ENCODE assay signal across 41 cellular contexts in genomic region chr2:74606927-74607326, GRCh38. TPM values are rescaled to one million over a fixed set of nuclear protein-coding genes. Genes with fewer than 3 reads are reported as not detected.
"Had no signal": no experiment of that assay in that cellular context is flagged by ENCODE, and none has a peak within 500 bp of the region (broad histone marks: within the 10 kb centered on the region; RNA-seq: fewer than 3 reads in every experiment).

No MANE protein-coding gene starts in this region.

- H3K9me3 ChIP-seq: adrenal gland, ascending aorta, body of pancreas, breast epithelium had no signal

- H3K27me3 ChIP-seq: adrenal gland, ascending aorta, body of pancreas, breast epithelium had no signal

- H3K4me3 ChIP-seq: adrenal gland, ascending aorta, body of pancreas, breast epithelium, cardiac muscle cell had no signal

- H3K27ac Mint-ChIP-seq: activated naive CD4-positive, alpha-beta T cell treated with anti-CD3 and anti-CD28 coated beads for 36 hours; activated naive CD4-positive, alpha-beta T cell treated with anti-CD3 and anti-CD28 coated beads, Interleukin-2, amount 10 ng/mL, durations not matched to agents 7 days and 5 days; activated naive CD4-positive, alpha-beta T cell treated with anti-CD3 and anti-CD28 coated beads, Interleukin-2, amount 50 U/mL, for 24 hours; activated naive CD4-positive, alpha-beta T cell treated with anti-CD3 and anti-CD28 coated beads, Interleukin-2, amount 50 U/mL, for 72 hours; activated naive CD8-positive, alpha-beta T cell; activated naive CD8-positive, alpha-beta T cell treated with anti-CD3 and anti-CD28 coated beads for 36 hours; activated naive CD8-positive, alpha-beta T cell treated with anti-CD3 and anti-CD28 coated beads, Interleukin-2, amount 10 ng/mL, durations not matched to agents 7 days and 5 days; activated naive CD8-positive, alpha-beta T cell treated with anti-CD3 and anti-CD28 coated beads, Interleukin-2, amount 50 U/mL, for 24 hours; activated T-cell treated with anti-CD3 and anti-CD28 coated beads, Interleukin-2, amount 50 U/mL, for 24 hours; activated T-cell treated with anti-CD3 and anti-CD28 coated beads, Interleukin-2, amount 50 U/mL, for 72 hours; activated T-helper 1 cell treated with anti-CD3 and anti-CD28 coated beads, Interleukin-12 subunit alpha, Interleukin-12 subunit beta, Interleukin-2, Interleukin-4 antibody, amounts not matched to agents 30 ng/mL and 10 ng/mL and 1 ng/mL, durations not matched to agents 14 hours and 24 hours and 36 hours; activated T-helper 17 cell treated with anti-CD3 and anti-CD28 coated beads, Interleukin-2, amount 50 U/mL, for 72 hours; activated T-helper 2 cell treated with anti-CD3 and anti-CD28 coated beads, Interferon-gamma antibody, Interleukin-2, Interleukin-4, amounts not matched to agents 10 μg/mL and 5 μg/mL and 100 μg/mL, durations not matched to agents 14 hours and 24 hours and 36 hours; brain had no signal

- H3K4me3 Mint-ChIP-seq: activated naive CD4-positive, alpha-beta T cell treated with anti-CD3 and anti-CD28 coated beads for 36 hours; activated naive CD4-positive, alpha-beta T cell treated with anti-CD3 and anti-CD28 coated beads, Interleukin-2, amount 10 ng/mL, durations not matched to agents 7 days and 5 days; activated naive CD4-positive, alpha-beta T cell treated with anti-CD3 and anti-CD28 coated beads, Interleukin-2, amount 50 U/mL, for 24 hours; activated naive CD8-positive, alpha-beta T cell; activated naive CD8-positive, alpha-beta T cell treated with anti-CD3 and anti-CD28 coated beads for 36 hours; activated naive CD8-positive, alpha-beta T cell treated with anti-CD3 and anti-CD28 coated beads, Interleukin-2, amount 10 ng/mL, durations not matched to agents 7 days and 5 days; activated naive CD8-positive, alpha-beta T cell treated with anti-CD3 and anti-CD28 coated beads, Interleukin-2, amount 50 U/mL, for 24 hours; activated T-cell treated with anti-CD3 and anti-CD28 coated beads, Interleukin-2, amount 50 U/mL, for 24 hours; activated T-cell treated with anti-CD3 and anti-CD28 coated beads, Interleukin-2, amount 50 U/mL, for 4 hours; activated T-cell treated with anti-CD3 and anti-CD28 coated beads, Interleukin-2, amount 50 U/mL, for 72 hours; activated T-helper 1 cell treated with anti-CD3 and anti-CD28 coated beads, Interleukin-12 subunit alpha, Interleukin-12 subunit beta, Interleukin-2, Interleukin-4 antibody, amounts not matched to agents 30 ng/mL and 10 ng/mL and 1 ng/mL, durations not matched to agents 14 hours and 24 hours and 36 hours; activated T-helper 17 cell treated with anti-CD3 and anti-CD28 coated beads, Interleukin-2, amount 50 U/mL, for 72 hours; brain; central memory CD8-positive, alpha-beta T cell had no signal

- H3K4me1 Mint-ChIP-seq: activated naive CD4-positive, alpha-beta T cell treated with anti-CD3 and anti-CD28 coated beads, Interleukin-2, amount 50 U/mL, for 24 hours; activated naive CD8-positive, alpha-beta T cell treated with anti-CD3 and anti-CD28 coated beads for 36 hours; brain had no signal

- H3K27ac ChIP-seq: adrenal gland, ascending aorta, body of pancreas, brain microvascular endothelial cell, breast epithelium, cardiac muscle cell had no signal

- DNase-seq: activated effector memory CD4-positive, alpha-beta T cell treated with anti-CD3 and anti-CD28 coated beads, Interleukin-2, amount 50 U/mL, for 16 hours; activated effector memory CD4-positive, alpha-beta T cell treated with Interleukin-2 at 50 U/mL for 16 hours; activated gamma-delta T cell; activated gamma-delta T cell treated with Interleukin-2 at 50 U/mL for 16 hours; activated naive CD4-positive, alpha-beta T cell; activated naive CD4-positive, alpha-beta T cell treated with anti-CD3 and anti-CD28 coated beads for 36 hours; activated naive CD4-positive, alpha-beta T cell treated with anti-CD3 and anti-CD28 coated beads, Interleukin-2, amount 10 ng/mL, durations not matched to agents 7 days and 5 days; activated naive CD4-positive, alpha-beta T cell treated with anti-CD3 and anti-CD28 coated beads, Interleukin-2, amount 50 U/mL, for 16 hours; activated naive CD4-positive, alpha-beta T cell treated with Interleukin-2 at 50 U/mL for 16 hours; activated naive CD8-positive, alpha-beta T cell treated with anti-CD3 and anti-CD28 coated beads for 36 hours; activated naive CD8-positive, alpha-beta T cell treated with anti-CD3 and anti-CD28 coated beads, Interleukin-2, amount 10 ng/mL, durations not matched to agents 7 days and 5 days; activated naive CD8-positive, alpha-beta T cell treated with anti-CD3 and anti-CD28 coated beads, Interleukin-2, amount 50 U/mL, for 24 hours; activated T-cell treated with anti-CD3 and anti-CD28 coated beads, Interleukin-2, amount 50 U/mL, for 1 hour; activated T-cell treated with anti-CD3 and anti-CD28 coated beads, Interleukin-2, amount 50 U/mL, for 24 hours; activated T-cell treated with anti-CD3 and anti-CD28 coated beads, Interleukin-2, amount 50 U/mL, for 4 hours; activated T-cell treated with anti-CD3 and anti-CD28 coated beads, Interleukin-2, amount 50 U/mL, for 48 hours; activated T-cell treated with anti-CD3 and anti-CD28 coated beads, Interleukin-2, amount 50 U/mL, for 72 hours; adrenal gland; amniotic stem cell; amygdala; anterior cingulate cortex; aorta; body of pancreas; brain microvascular endothelial cell; caudate nucleus; central memory CD4-positive, alpha-beta T cell; cerebellar nuclear complex had no signal

- ATAC-seq: activated naive CD4-positive, alpha-beta T cell treated with anti-CD3 and anti-CD28 coated beads, Interleukin-2, amount 50 U/mL, for 72 hours; activated naive CD8-positive, alpha-beta T cell treated with anti-CD3 and anti-CD28 coated beads, Interleukin-2, amount 50 U/mL, for 24 hours; activated T-cell treated with anti-CD3 and anti-CD28 coated beads, Interleukin-2, amount 50 U/mL, for 4 hours; activated T-cell treated with anti-CD3 and anti-CD28 coated beads, Interleukin-2, amount 50 U/mL, for 72 hours; activated T-helper 17 cell treated with anti-CD3 and anti-CD28 coated beads, Interleukin-2, amount 50 U/mL, for 72 hours; body of pancreas had no signal

- FAIRE-seq: astrocyte, bronchial epithelial cell had no signal

- H3K36me3 Mint-ChIP-seq: activated naive CD4-positive, alpha-beta T cell treated with anti-CD3 and anti-CD28 coated beads, Interleukin-2, amount 10 ng/mL, durations not matched to agents 7 days and 5 days; activated naive CD4-positive, alpha-beta T cell treated with anti-CD3 and anti-CD28 coated beads, Interleukin-2, amount 50 U/mL, for 72 hours; activated naive CD8-positive, alpha-beta T cell; activated naive CD8-positive, alpha-beta T cell treated with anti-CD3 and anti-CD28 coated beads for 36 hours; activated naive CD8-positive, alpha-beta T cell treated with anti-CD3 and anti-CD28 coated beads, Interleukin-2, amount 10 ng/mL, durations not matched to agents 7 days and 5 days; brain had no signal

- H3K9me3 Mint-ChIP-seq: activated naive CD4-positive, alpha-beta T cell treated with anti-CD3 and anti-CD28 coated beads for 36 hours; activated naive CD4-positive, alpha-beta T cell treated with anti-CD3 and anti-CD28 coated beads, Interleukin-2, amount 10 ng/mL, durations not matched to agents 7 days and 5 days; activated naive CD4-positive, alpha-beta T cell treated with anti-CD3 and anti-CD28 coated beads, Interleukin-2, amount 50 U/mL, for 24 hours; activated naive CD4-positive, alpha-beta T cell treated with anti-CD3 and anti-CD28 coated beads, Interleukin-2, amount 50 U/mL, for 72 hours; activated naive CD8-positive, alpha-beta T cell treated with anti-CD3 and anti-CD28 coated beads for 36 hours; activated naive CD8-positive, alpha-beta T cell treated with anti-CD3 and anti-CD28 coated beads, Interleukin-2, amount 50 U/mL, for 24 hours; activated T-cell treated with anti-CD3 and anti-CD28 coated beads, Interleukin-2, amount 50 U/mL, for 24 hours; activated T-cell treated with anti-CD3 and anti-CD28 coated beads, Interleukin-2, amount 50 U/mL, for 4 hours; activated T-helper 1 cell treated with anti-CD3 and anti-CD28 coated beads, Interleukin-12 subunit alpha, Interleukin-12 subunit beta, Interleukin-2, Interleukin-4 antibody, amounts not matched to agents 30 ng/mL and 10 ng/mL and 1 ng/mL, durations not matched to agents 14 hours and 24 hours and 36 hours; activated T-helper 17 cell treated with anti-CD3 and anti-CD28 coated beads, Interleukin-2, amount 50 U/mL, for 72 hours; activated T-helper 2 cell treated with anti-CD3 and anti-CD28 coated beads, Interferon-gamma antibody, Interleukin-2, Interleukin-4, amounts not matched to agents 10 μg/mL and 5 μg/mL and 100 μg/mL, durations not matched to agents 14 hours and 24 hours and 36 hours; central memory CD8-positive, alpha-beta T cell had no signal

- H3K4me1 ChIP-seq: adrenal gland, ascending aorta, body of pancreas, breast epithelium had no signal

- H3K36me3 ChIP-seq: adrenal gland, ascending aorta, brain microvascular endothelial cell, breast epithelium, cardiac muscle cell had no signal

RNA-seq across cellular contexts. Expression of gene M1AP, which starts 41.2 kb away (rescaled TPM):
- total RNA-seq: activated naive CD4-positive, alpha-beta T cell treated with anti-CD3 and anti-CD28 coated beads, Interleukin-2, amount 50 U/mL, for 72 hours; activated naive CD8-positive, alpha-beta T cell treated with anti-CD3 and anti-CD28 coated beads, Interleukin-2, amount 10 ng/mL, durations not matched to agents 7 days and 5 days; activated T-cell treated with anti-CD3 and anti-CD28 coated beads, Interleukin-2, amount 50 U/mL, for 4 hours; activated T-cell treated with anti-CD3 and anti-CD28 coated beads, Interleukin-2, amount 50 U/mL, for 72 hours; activated T-helper 17 cell treated with anti-CD3 and anti-CD28 coated beads, Interleukin-2, amount 50 U/mL, for 72 hours; activated T-helper 2 cell treated with anti-CD3 and anti-CD28 coated beads, Interferon-gamma antibody, Interleukin-2, Interleukin-4, amounts not matched to agents 10 μg/mL and 5 μg/mL and 100 μg/mL, durations not matched to agents 14 hours and 24 hours and 36 hours; ascending aorta; body of pancreas; cardiac muscle cell; cardiac septum had no signal
- polyA plus RNA-seq: aorta, cardiac muscle cell had no signal
